9 cellular contexts compared by ENCODE assay signal in the genomic region with DNA sequence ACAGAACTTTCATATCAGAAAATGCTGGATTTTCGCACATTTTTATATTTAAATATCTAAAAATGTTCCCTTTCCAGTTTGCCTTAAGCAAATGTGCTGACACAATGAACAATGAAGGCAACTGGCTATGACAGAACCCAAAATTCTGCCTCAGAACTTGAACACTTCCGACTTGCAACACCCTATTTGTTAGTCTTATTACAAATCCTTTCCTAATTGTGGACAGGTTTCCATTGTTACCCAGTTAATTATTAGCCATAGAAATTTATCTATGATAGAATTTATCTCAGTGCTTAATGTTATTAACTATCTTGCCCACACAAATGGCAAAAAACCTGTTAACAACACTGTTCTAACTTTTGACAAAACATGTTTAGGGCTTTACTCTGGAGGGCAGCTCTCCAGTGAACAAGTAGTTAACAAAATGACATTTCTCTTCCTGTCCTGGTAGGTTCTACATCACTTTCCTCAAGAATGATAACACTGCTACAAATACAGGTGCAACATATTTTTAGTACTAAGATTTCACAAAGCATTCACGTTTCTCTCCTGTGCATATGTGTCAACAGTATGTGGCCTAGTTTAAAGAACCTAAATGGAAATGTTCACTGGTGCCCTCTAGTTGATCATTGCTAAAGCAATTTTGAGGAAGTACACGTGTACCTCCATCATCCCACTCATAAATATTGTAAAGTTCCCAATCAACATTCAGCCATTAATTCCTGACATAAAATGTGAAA. TPM values are rescaled to one million over a fixed set of nuclear protein-coding genes. Genes with fewer than 3 reads are reported as not detected.
DNase-seq lines count a peak whose midpoint lies in the region; ATAC-seq and TF ChIP-seq lines count a peak whose summit lies in the region.
"Had no signal": no experiment of that assay in that cellular context is flagged by ENCODE, and none has a peak within 500 bp of the region (broad histone marks: within the 10 kb centered on the region; RNA-seq: fewer than 3 reads in every experiment).

No MANE protein-coding gene starts in this region.

- TF ChIP-seq CTCF in GM10266 (IDR thresholded peaks at IDR 0.05; ENCODE audit: control insufficient read depth, insufficient read depth, low read depth, missing control alignments) (peak; percentile 49), HFFc6 (IDR thresholded peaks at IDR 0.05) (peak; percentile 66), MM.1S (IDR thresholded peaks at IDR 0.05; ENCODE audit: low read length) (peak; percentile 41)

- H3K27me3 Mint-ChIP-seq in HFFc6 (ENCODE audit: insufficient read depth): no peaks in the 10 kb centered on the region; the same call in 1 of the 2 replicates
- no peaks in the 10 kb centered on the region for H3K27me3 Mint-ChIP-seq in activated naive CD8-positive, alpha-beta T cell treated with anti-CD3 and anti-CD28 coated beads, Interleukin-2, amount 50 U/mL, for 24 hours

- no peak overlapping the region for H2AFZ ChIP-seq in MM.1S (ENCODE audit: low read length)

- peak overlapping the region; percentile 80 for H3K9ac ChIP-seq in MM.1S (ENCODE audit: low read length)

- no peaks in the 10 kb centered on the region for H4K20me1 ChIP-seq in MM.1S (ENCODE audit: insufficient read depth, low read length)

- no peaks in the 10 kb centered on the region for H3K9me2 ChIP-seq in MM.1S (replicated peaks; ENCODE audit: insufficient read depth, low read length)

- peaks cover 31% of the 10 kb centered on the region for H3K4me1 ChIP-seq in MM.1S (ENCODE audit: low read length)

- H3K36me3 ChIP-seq in MM.1S (replicated peaks; ENCODE audit: insufficient read depth, low read length): no peaks in the 10 kb centered on the region

- H3K4me3 Mint-ChIP-seq in HFFc6: peak overlapping the region; percentile 4; the same call in 1 of the 2 replicates
- peak overlapping the region; percentile 41 for H3K4me3 Mint-ChIP-seq in activated naive CD8-positive, alpha-beta T cell treated with anti-CD3 and anti-CD28 coated beads, Interleukin-2, amount 50 U/mL, for 24 hours

- H3K9me3 ChIP-seq in MM.1S (replicated peaks; ENCODE audit: insufficient read depth, low read length): no peaks in the 10 kb centered on the region

- peaks cover 5% of the 10 kb centered on the region; the same call in 1 of the 2 replicates for H3K36me3 Mint-ChIP-seq in HFFc6 (ENCODE audit: low read depth)
- H3K36me3 Mint-ChIP-seq in activated naive CD8-positive, alpha-beta T cell treated with anti-CD3 and anti-CD28 coated beads, Interleukin-2, amount 50 U/mL, for 24 hours (ENCODE audit: low read depth): peaks cover 22% of the 10 kb centered on the region

- H3K4me2 ChIP-seq in MM.1S (ENCODE audit: low read depth, low read length): peak overlapping the region; percentile 83

- no peak overlapping the region for H3K4me3 ChIP-seq in MM.1S (ENCODE audit: low read length)

- no peaks in the 10 kb centered on the region for H3K9me3 Mint-ChIP-seq in HFFc6
- peaks cover 4% of the 10 kb centered on the region for H3K9me3 Mint-ChIP-seq in activated naive CD8-positive, alpha-beta T cell treated with anti-CD3 and anti-CD28 coated beads, Interleukin-2, amount 50 U/mL, for 24 hours
- H3K9me3 Mint-ChIP-seq: neural crest cell had no signal

- peaks cover 23% of the 10 kb centered on the region for H3K79me2 ChIP-seq in MM.1S (ENCODE audit: low read length)

- H3F3A ChIP-seq in MM.1S (ENCODE audit: insufficient read depth, low read length): peaks cover 9% of the 10 kb centered on the region

- DNase-seq in A172 (ENCODE audit: low spot score) (peak; percentile 48), GM10266 (ENCODE audit: extremely low spot score) (no peak), HFFc6 (peak; percentile 51), MM.1S (peak; percentile 86), kidney tubule cell (ENCODE audit: low spot score) (peak; percentile 67), OCI-M2 (lab: John Stamatoyannopoulos, UW; ENCODE audit: unreplicated experiment) (no peak), COLO829 (ENCODE audit: low spot score) (no peak)
- no peak for DNase-seq in activated naive CD8-positive, alpha-beta T cell treated with anti-CD3 and anti-CD28 coated beads, Interleukin-2, amount 50 U/mL, for 24 hours

- no peaks in the 10 kb centered on the region for H3K27me3 ChIP-seq in MM.1S (replicated peaks; ENCODE audit: insufficient read depth, low read length)

- peak overlapping the region; percentile 93 for H3K27ac ChIP-seq in MM.1S (ENCODE audit: low read length)

- ATAC-seq in activated naive CD8-positive, alpha-beta T cell treated with anti-CD3 and anti-CD28 coated beads, Interleukin-2, amount 50 U/mL, for 24 hours: peak; percentile 48

- peaks cover 88% of the 10 kb centered on the region for H3K4me1 Mint-ChIP-seq in HFFc6 (ENCODE audit: low read depth)
- peaks cover 92% of the 10 kb centered on the region for H3K4me1 Mint-ChIP-seq in activated naive CD8-positive, alpha-beta T cell treated with anti-CD3 and anti-CD28 coated beads, Interleukin-2, amount 50 U/mL, for 24 hours

- H3K27ac Mint-ChIP-seq in HFFc6: peak overlapping the region; percentile 93
- peak overlapping the region; percentile 94 for H3K27ac Mint-ChIP-seq in activated naive CD8-positive, alpha-beta T cell treated with anti-CD3 and anti-CD28 coated beads, Interleukin-2, amount 50 U/mL, for 24 hours

RNA-seq across cellular contexts. Expression of a gene that starts 58.4 kb away (rescaled TPM):
- 3.4 and 5.6 TPM in 2 replicates for total RNA-seq in A172 (2014; rRNA removed; shearing (Covaris generic))
- total RNA-seq in HFFc6 (2021; fragmentation: NEBNext Ultra II Directional; extraction: Animal tissue kit (Norgen Biotek cat#: 25700)): 10 to 100 TPM; 14.0 to 19.5 (median 17.1) TPM

Comparison
In these comparisons a context has a peak if more than half of its experiments do, and no peak if none do; other contexts are left out.
1. DNase-seq: peak in A172 (single experiment), HFFc6 (single experiment), MM.1S (single experiment) and kidney tubule cell (single experiment); none in GM10266 (single experiment), activated naive CD8-positive, alpha-beta T cell treated with anti-CD3 and anti-CD28 coated beads, Interleukin-2, amount 50 U/mL, for 24 hours (single experiment), OCI-M2 (single experiment) and COLO829 (single experiment).
2. Peak in every context shown above with its lines, with median percentiles within 50 percentile points of each other: CTCF ChIP-seq.